16 cellular contexts compared by ENCODE assay signal in the genomic region with DNA sequence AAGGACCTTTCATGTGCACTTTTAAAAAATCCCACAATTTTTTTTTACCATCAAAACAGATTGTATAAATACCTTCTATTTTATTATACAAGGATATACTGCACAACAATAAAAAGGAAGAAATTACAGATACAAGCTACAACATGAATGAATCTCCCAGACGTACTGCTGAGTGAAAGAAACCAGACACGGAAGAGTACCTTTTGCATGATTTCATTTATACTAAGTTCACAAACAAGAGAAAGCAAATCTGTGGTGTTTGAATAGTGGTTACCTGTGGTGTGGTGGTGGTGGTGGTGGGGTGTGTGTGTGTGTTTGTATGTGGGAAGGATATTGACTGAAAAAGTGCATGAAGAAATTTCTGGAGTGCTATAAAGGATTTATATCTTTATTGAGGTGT. TPM values are rescaled to one million over a fixed set of nuclear protein-coding genes. Genes with fewer than 3 reads are reported as not detected.
DNase-seq lines count a peak whose midpoint lies in the region; ATAC-seq, FAIRE-seq and TF ChIP-seq lines count a peak whose summit lies in the region.
"Had no signal": no experiment of that assay in that cellular context is flagged by ENCODE, and none has a peak within 500 bp of the region (broad histone marks: within the 10 kb centered on the region; RNA-seq: fewer than 3 reads in every experiment).

No MANE protein-coding gene starts in this region.

- no peak overlapping the region for H3K27ac ChIP-seq in foreskin keratinocyte

- H3K4me3 ChIP-seq in epithelial cell of esophagus (ENCODE audit: low read length), result no peak overlapping the region
- H3K4me3 ChIP-seq: GM23338 had no signal

- H3K27me3 ChIP-seq in foreskin keratinocyte, result no peaks in the 10 kb centered on the region

- DNase-seq in RCC 7860 (ENCODE audit: low spot score) (peak; percentile 47), epithelial cell of esophagus (ENCODE audit: low read depth) (peak; percentile 72), foreskin keratinocyte (peak; percentile 74 to 76), GM13976 (ENCODE audit: low spot score) (no peak), T-helper 2 cell (no peak)
- DNase-seq in activated CD4-positive, alpha-beta T cell treated with anti-CD3 and anti-CD28 coated beads, Interleukin-2, amount 50 U/mL, for 48 hours, result no peak
- DNase-seq: C1 segment of cervical spinal cord; Calu3; CD4-positive, alpha-beta memory T cell; DMS53; DMS79 treated with DMSO at 0.1 percent for 48 hours; GF-D8; H9 had no signal

- H3K4me1 ChIP-seq in foreskin keratinocyte, result peaks cover 20% of the 10 kb centered on the region

- in situ Hi-C loops in GM13976 (cut with MboI; ENCODE audit: low sequenced_read_pairs, unreplicated experiment), result no loop called here

- peak; percentile 44 for ATAC-seq in foreskin keratinocyte
- ATAC-seq: GM23338, HCT116 had no signal

- TF ChIP-seq CTCF in epithelial cell of esophagus (IDR thresholded peaks at IDR 0.05; ENCODE audit: insufficient read depth, low read depth, low read length, missing control alignments) (no peak), foreskin keratinocyte (conservative IDR thresholded peaks at IDR 0.05) (no peak), GM13976 (IDR thresholded peaks at IDR 0.05; ENCODE audit: borderline replicate concordance, control extremely low read depth, extremely low read depth, insufficient read depth, missing control alignments) (no peak)

- peak; percentile 78 for FAIRE-seq in RCC 7860 (lab: Jason Lieb, UNC)
- FAIRE-seq: GM12891 had no signal

RNA-seq across cellular contexts. Expression of gene PLCB4, which starts 6.8 kb away (rescaled TPM):
- total RNA-seq in foreskin keratinocyte, result 2.4 and 3.1 TPM in 2 replicates
- polyA plus RNA-seq in foreskin keratinocyte, result 0.40 and 0.49 TPM in 2 replicates
- total RNA-seq: CD4-positive, alpha-beta memory T cell had no signal
- polyA plus RNA-seq: CD4-positive, alpha-beta memory T cell had no signal

Comparison
In these comparisons a context has a peak if more than half of its experiments do, and no peak if none do; other contexts are left out.
1. DNase-seq: peak in RCC 7860 (single experiment), epithelial cell of esophagus (single experiment) and foreskin keratinocyte (2 of 2); none in GM13976 (single experiment), activated CD4-positive, alpha-beta T cell treated with anti-CD3 and anti-CD28 coated beads, Interleukin-2, amount 50 U/mL, for 48 hours (0 of 2) and T-helper 2 cell (0 of 5).